ENCODE assay signal across 16 cellular contexts in the genomic region with DNA sequence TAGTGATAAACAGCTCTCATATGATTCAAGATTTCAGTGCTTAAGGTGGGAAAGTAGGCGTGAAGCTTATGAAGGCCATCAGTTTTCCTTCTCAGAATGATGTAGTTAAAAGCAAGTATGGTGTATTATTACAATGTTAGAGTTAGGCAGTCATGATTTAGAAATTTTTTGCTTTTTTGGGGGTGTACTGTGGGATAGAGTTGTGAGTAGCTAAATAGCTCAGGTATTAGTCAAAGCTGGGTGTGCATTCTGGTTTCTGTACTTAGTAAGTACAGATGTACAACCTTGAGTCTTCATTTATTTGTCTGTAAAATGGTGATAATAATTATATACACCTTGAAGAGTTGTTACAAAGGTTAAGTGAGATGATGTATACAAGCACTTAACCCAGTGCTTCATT.
"Had no signal": no experiment of that assay in that cellular context is flagged by ENCODE, and none has a peak within 500 bp of the region (broad histone marks: within the 10 kb centered on the region; RNA-seq: fewer than 3 reads in every experiment).

No MANE protein-coding gene starts in this region.

- H3K27ac Mint-ChIP-seq: stimulated activated naive CD8-positive, alpha-beta T cell treated with anti-CD3 and anti-CD28 coated beads, Interleukin-15, amount 100 ng/mL, for 72 hours had no signal

- H3K27me3 Mint-ChIP-seq: effector memory CD8-positive, alpha-beta T cell; stimulated activated naive CD8-positive, alpha-beta T cell treated with anti-CD3 and anti-CD28 coated beads, Interleukin-15, amount 100 ng/mL, for 72 hours had no signal

- H3K4me3 ChIP-seq: breast epithelium, lower lobe of right lung, spleen, upper lobe of left lung had no signal

- ATAC-seq: effector memory CD8-positive, alpha-beta T cell; left colon; lower lobe of right lung; sciatic nerve; stimulated activated naive CD8-positive, alpha-beta T cell treated with anti-CD3 and anti-CD28 coated beads, Interleukin-15, amount 100 ng/mL, for 72 hours had no signal

- H3K27me3 ChIP-seq: breast epithelium, spleen, upper lobe of left lung had no signal

- H3K36me3 ChIP-seq: breast epithelium had no signal

- H3K27ac ChIP-seq: breast epithelium, lower lobe of right lung, spleen, upper lobe of left lung had no signal

- H3K9me3 Mint-ChIP-seq: effector memory CD8-positive, alpha-beta T cell; immature natural killer cell had no signal

- H3K4me3 Mint-ChIP-seq: effector memory CD8-positive, alpha-beta T cell; immature natural killer cell; neural crest cell; stimulated activated naive CD8-positive, alpha-beta T cell treated with anti-CD3 and anti-CD28 coated beads, Interleukin-15, amount 100 ng/mL, for 72 hours had no signal

- H3K9me3 ChIP-seq: breast epithelium, lower lobe of right lung, upper lobe of left lung had no signal

- H3K4me1 Mint-ChIP-seq: neural crest cell had no signal

- H3K4me1 ChIP-seq: breast epithelium, lower lobe of right lung, spleen, upper lobe of left lung had no signal

- DNase-seq: activated CD4-positive, CD25-positive, alpha-beta regulatory T cell treated with anti-CD3 and anti-CD28 coated beads, Interleukin-2, amount 50 U/mL, for 72 hours; activated naive CD4-positive, alpha-beta T cell treated with Interleukin-2 at 50 U/mL for 16 hours; activated T-cell treated with anti-CD3 and anti-CD28 coated beads for 4 hours; aorta; dermis blood vessel endothelial cell; effector memory CD8-positive, alpha-beta T cell; immature natural killer cell; left colon; lower lobe of right lung; spleen; stimulated activated naive CD8-positive, alpha-beta T cell treated with anti-CD3 and anti-CD28 coated beads, Interleukin-15, amount 100 ng/mL, for 72 hours; T-helper 9 cell; upper lobe of left lung had no signal
